1 cellular context compared by ENCODE assay signal in genomic region chr6:151119823-151120524, GRCh38.
TF ChIP-seq lines count a peak whose summit lies in the region.

No MANE protein-coding gene starts in this region.

TF ChIP-seq in GM23338, 12 proteins besides CTCF, POLR2A, EP300 and RAD21 (continued from another document):
- TF ChIP-seq ZNF462 (CRISPR knock-in tag; IDR thresholded peaks at IDR 0.05) (no peak), REST (IDR thresholded peaks at IDR 0.05; ENCODE audit: unreplicated experiment) (no peak)
